Comparison of ENCODE assay signal across 9 cellular contexts in genomic region chr17:35731932-35732805, GRCh38. TPM values are rescaled to one million over a fixed set of nuclear protein-coding genes. Genes with fewer than 3 reads are reported as not detected.
DNase-seq lines count a peak whose midpoint lies in the region; ATAC-seq and TF ChIP-seq lines count a peak whose summit lies in the region.
"Had no signal": no experiment of that assay in that cellular context is flagged by ENCODE, and none has a peak within 500 bp of the region (broad histone marks: within the 10 kb centered on the region; RNA-seq: fewer than 3 reads in every experiment).

No MANE protein-coding gene starts in this region.

- CTCF ChIA-PET in T-cell (lab: Charles Lee): interaction anchor here (0.6 to 1.6 kb wide), 5 partner anchors 31 to 1101 kb away, joined by 3 to 6 read pairs (median 3); no protein-coding TSS in a partner anchor

- H3K9ac ChIP-seq in DND-41 (ENCODE audit: low read depth, low read length) (no peak overlapping the region; the same call in 1 of the 2 replicates), rectal smooth muscle tissue (ENCODE audit: low read length) (no peak overlapping the region)

- H3K4me3 ChIP-seq in DND-41 (ENCODE audit: low read depth in 1 of 2, low read length in 2 of 2) (no peak overlapping the region), cardiac muscle cell (peak overlapping the region; percentile 74), rectal smooth muscle tissue (ENCODE audit: low read length) (peak overlapping the region; percentile 53)

- H3K4me3 Mint-ChIP-seq in T-cell: peak overlapping the region; percentile 67 to 76 (median 74)

- H3K36me3 Mint-ChIP-seq in T-cell: peaks cover 18% of the 10 kb centered on the region

- H3K27me3 ChIP-seq in DND-41 (ENCODE audit: insufficient read depth, low read length, poor library complexity): no peaks in the 10 kb centered on the region
- no peaks in the 10 kb centered on the region for H3K27me3 ChIP-seq in cardiac muscle cell
- no peaks in the 10 kb centered on the region for H3K27me3 ChIP-seq in rectal smooth muscle tissue (ENCODE audit: control insufficient read depth, insufficient read depth, low read length)

- H3K27ac Mint-ChIP-seq in T-cell: no peak overlapping the region

- POLR2A ChIA-PET in T-cell (lab: Charles Lee): no interaction called here

- peak overlapping the region; percentile 31; the same call in 1 of the 2 replicates for H2AFZ ChIP-seq in DND-41 (ENCODE audit: low read depth, low read length)

- no peaks in the 10 kb centered on the region for H4K20me1 ChIP-seq in DND-41 (ENCODE audit: insufficient read depth, low read length)

- H3K79me2 ChIP-seq in DND-41 (ENCODE audit: insufficient read depth, low read length): no peaks in the 10 kb centered on the region

- H3K27ac ChIP-seq in DND-41 (ENCODE audit: low read length) (no peak overlapping the region), cardiac muscle cell (peak overlapping the region; percentile 41), rectal smooth muscle tissue (ENCODE audit: low read depth, low read length) (no peak overlapping the region)

- peak overlapping the region; percentile 67 for H3K4me2 ChIP-seq in DND-41 (ENCODE audit: insufficient read depth, low read length)

- DNase-seq in DND-41 (no peak), T-cell (no peak), cardiac muscle cell (ENCODE audit: low read depth in 1 of 2, low spot score in 1 of 2) (peak in 1 of 2 donors; percentile 52), activated gamma-delta T cell treated with Interleukin-2 at 50 U/mL for 16 hours (no peak), NAMALWA (ENCODE audit: low spot score) (no peak), GOT3 (lab: John Stamatoyannopoulos, UW) (no peak)

- peaks cover 9% of the 10 kb centered on the region; the same call in 1 of the 2 replicates for H3K36me3 ChIP-seq in DND-41 (ENCODE audit: insufficient read depth, low read length)
- peaks cover 2% of the 10 kb centered on the region for H3K36me3 ChIP-seq in cardiac muscle cell
- no peaks in the 10 kb centered on the region for H3K36me3 ChIP-seq in rectal smooth muscle tissue (ENCODE audit: control insufficient read depth, insufficient read depth, low read length)

- H3K9me3 ChIP-seq in DND-41 (ENCODE audit: insufficient read depth, low read length, severe bottlenecking) (no peaks in the 10 kb centered on the region), cardiac muscle cell (ENCODE audit: low read depth) (no peaks in the 10 kb centered on the region)

- peak; percentile 16; the same call in 2 of the 3 replicates for ATAC-seq in DND-41 (ENCODE audit: insufficient read depth, low read depth)
- ATAC-seq in T-cell (replicated peaks in 1 of 4): peak; percentile 10 to 39 (median 19)
- ATAC-seq in GM19397 (IDR thresholded peaks at IDR 0.05; ENCODE audit: unreplicated experiment): no peak

- TF ChIP-seq CTCF in DND-41 (IDR thresholded peaks at IDR 0.05; ENCODE audit: borderline replicate concordance, extremely low read depth, low read length, poor library complexity, severe bottlenecking): no peak
- TF ChIP-seq CTCF in cardiac muscle cell (IDR thresholded peaks at IDR 0.05; ENCODE audit: low read depth, low read length): no peak

- H3K9me3 Mint-ChIP-seq in T-cell: no peaks in the 10 kb centered on the region

- H3K4me1 ChIP-seq in DND-41 (ENCODE audit: insufficient read depth, low read length) (peaks cover 11% of the 10 kb centered on the region), cardiac muscle cell (ENCODE audit: low read depth) (peaks cover 30% of the 10 kb centered on the region), rectal smooth muscle tissue (ENCODE audit: control insufficient read depth, insufficient read depth, low read length) (peaks cover 9% of the 10 kb centered on the region)

- H3K4me1 Mint-ChIP-seq in T-cell: peaks cover 24 to 30% (median 29%) of the 10 kb centered on the region in 3 donors

- H3K27me3 Mint-ChIP-seq in T-cell: no peaks in the 10 kb centered on the region

RNA-seq across cellular contexts. Expression of gene RASL10B, which starts 0.7 kb away (rescaled TPM):
- under 1 TPM; 0.38 to 0.56 (median 0.39) TPM for total RNA-seq in T-cell
- total RNA-seq in cardiac muscle cell: 108 and 116 TPM in 2 replicates
- polyA plus RNA-seq in cardiac muscle cell: 71.6 and 94.4 TPM in 2 replicates

RNA-seq across cellular contexts. Expression of gene GAS2L2, which starts 20.9 kb away (rescaled TPM):
- total RNA-seq in T-cell: under 1 TPM in 4 of 5 donors, not detected in 1; 0.07 to 0.26 (median 0.21) TPM
- 0.18 TPM in 1 of 2 replicates, not detected in the other for total RNA-seq in cardiac muscle cell
- 0.11 TPM in 1 of 2 replicates, not detected in the other for polyA plus RNA-seq in cardiac muscle cell
- total RNA-seq: T-helper 1 cell treated with Interleukin-12 subunit alpha and Interleukin-12 subunit beta and Interleukin-4 antibody, amounts not matched to agents 30 ng/mL and 1 ng/mL, for 36 hours had no signal

RNA-seq across cellular contexts. Expression of gene C17orf50, which starts 28.5 kb away (rescaled TPM):
- total RNA-seq in T-cell (not detected), cardiac muscle cell (0.21 and 0.74 TPM in 2 replicates)
- 0.51 and 1.2 TPM in 2 replicates for polyA plus RNA-seq in cardiac muscle cell
- total RNA-seq: T-helper 1 cell treated with Interleukin-12 subunit alpha and Interleukin-12 subunit beta and Interleukin-4 antibody, amounts not matched to agents 30 ng/mL and 1 ng/mL, for 36 hours had no signal

Comparison
In these comparisons a context has a peak if more than half of its experiments do, and no peak if none do; other contexts are left out.
1. H3K4me3 ChIP-seq: peak in cardiac muscle cell (single experiment) and rectal smooth muscle tissue (single experiment); none in DND-41 (0 of 2).
2. RNA of gene RASL10B, which starts 0.7 kb away (total RNA-seq): 108 to 116 TPM in cardiac muscle cell; 0.38 to 0.56 TPM in T-cell; every median in the first group is over 10 times any median in the second.